In genomic region chr17:44549736-44550135, GRCh38 we compare ENCODE assay signal across 19 cellular contexts. TPM values are rescaled to one million over a fixed set of nuclear protein-coding genes. Genes with fewer than 3 reads are reported as not detected.
"Had no signal": no experiment of that assay in that cellular context is flagged by ENCODE, and none has a peak within 500 bp of the region (broad histone marks: within the 10 kb centered on the region; RNA-seq: fewer than 3 reads in every experiment).

No MANE protein-coding gene starts in this region.

- H3K27me3 ChIP-seq: ascending aorta, upper lobe of right lung had no signal

- H3K4me3 ChIP-seq: ascending aorta, gastrocnemius medialis, heart right ventricle, lung, upper lobe of right lung had no signal

- ATAC-seq: activated T-helper 17 cell treated with anti-CD3 and anti-CD28 coated beads, Interleukin-2, amount 50 U/mL, for 72 hours; gastrocnemius medialis; left colon; sciatic nerve; stimulated activated naive CD8-positive, alpha-beta T cell treated with anti-CD3 and anti-CD28 coated beads, Interleukin-15, amount 100 ng/mL, for 72 hours; upper lobe of right lung had no signal

- FAIRE-seq: bronchial epithelial cell, islet of Langerhans had no signal

- H3K9me3 Mint-ChIP-seq: activated naive CD4-positive, alpha-beta T cell treated with anti-CD3 and anti-CD28 coated beads, Interleukin-2, amount 10 ng/mL, durations not matched to agents 7 days and 5 days; activated T-helper 17 cell treated with anti-CD3 and anti-CD28 coated beads, Interleukin-2, amount 50 U/mL, for 72 hours; stimulated activated naive CD8-positive, alpha-beta T cell treated with anti-CD3 and anti-CD28 coated beads, Interleukin-15, amount 100 ng/mL, for 72 hours had no signal

- DNase-seq: activated CD4-positive, alpha-beta T cell treated with anti-CD3 and anti-CD28 coated beads, Interleukin-2, amount 50 U/mL, for 1 hour; activated CD4-positive, CD25-positive, alpha-beta regulatory T cell; activated naive CD4-positive, alpha-beta T cell treated with anti-CD3 and anti-CD28 coated beads, Interleukin-2, amount 10 ng/mL, durations not matched to agents 7 days and 5 days; activated T-cell treated with anti-CD3 and anti-CD28 coated beads for 4 hours; erythroblast; gastrocnemius medialis; heart right ventricle; left colon; naive B cell; nucleus accumbens; stimulated activated naive CD8-positive, alpha-beta T cell treated with anti-CD3 and anti-CD28 coated beads, Interleukin-15, amount 100 ng/mL, for 72 hours; upper lobe of right lung had no signal

- H3K27ac Mint-ChIP-seq: activated naive CD4-positive, alpha-beta T cell treated with anti-CD3 and anti-CD28 coated beads, Interleukin-2, amount 10 ng/mL, durations not matched to agents 7 days and 5 days; activated T-helper 17 cell treated with anti-CD3 and anti-CD28 coated beads, Interleukin-2, amount 50 U/mL, for 72 hours; progenitor cell of endocrine pancreas; stimulated activated naive CD8-positive, alpha-beta T cell treated with anti-CD3 and anti-CD28 coated beads, Interleukin-15, amount 100 ng/mL, for 72 hours had no signal

- H3K4me1 ChIP-seq: ascending aorta, gastrocnemius medialis, upper lobe of right lung had no signal

- H3K36me3 Mint-ChIP-seq: activated naive CD4-positive, alpha-beta T cell treated with anti-CD3 and anti-CD28 coated beads, Interleukin-2, amount 10 ng/mL, durations not matched to agents 7 days and 5 days; naive B cell had no signal

- H3K9me3 ChIP-seq: ascending aorta, gastrocnemius medialis, heart right ventricle, upper lobe of right lung had no signal

- H3K4me3 Mint-ChIP-seq: activated naive CD4-positive, alpha-beta T cell treated with anti-CD3 and anti-CD28 coated beads, Interleukin-2, amount 10 ng/mL, durations not matched to agents 7 days and 5 days; activated T-helper 17 cell treated with anti-CD3 and anti-CD28 coated beads, Interleukin-2, amount 50 U/mL, for 72 hours; stimulated activated naive CD8-positive, alpha-beta T cell treated with anti-CD3 and anti-CD28 coated beads, Interleukin-15, amount 100 ng/mL, for 72 hours had no signal

- H3K27me3 Mint-ChIP-seq: progenitor cell of endocrine pancreas had no signal

- H3K36me3 ChIP-seq: ascending aorta, gastrocnemius medialis, heart right ventricle, upper lobe of right lung had no signal

- H3K4me1 Mint-ChIP-seq: activated naive CD4-positive, alpha-beta T cell treated with anti-CD3 and anti-CD28 coated beads, Interleukin-2, amount 10 ng/mL, durations not matched to agents 7 days and 5 days; activated T-helper 17 cell treated with anti-CD3 and anti-CD28 coated beads, Interleukin-2, amount 50 U/mL, for 72 hours; naive B cell had no signal

- H3K27ac ChIP-seq: ascending aorta, gastrocnemius medialis, upper lobe of right lung had no signal

RNA-seq across cellular contexts. Expression of gene FZD2, which starts 7.5 kb away (rescaled TPM):
- total RNA-seq: activated T-helper 17 cell treated with anti-CD3 and anti-CD28 coated beads, Interleukin-2, amount 50 U/mL, for 72 hours had no signal
